ENCODE assay signal across 22 cellular contexts in genomic region chr4:32488690-32489089, GRCh38.
DNase-seq lines count a peak whose midpoint lies in the region; ATAC-seq, FAIRE-seq and TF ChIP-seq lines count a peak whose summit lies in the region.
"Had no signal": no experiment of that assay in that cellular context is flagged by ENCODE, and none has a peak within 500 bp of the region (broad histone marks: within the 10 kb centered on the region; RNA-seq: fewer than 3 reads in every experiment).

No MANE protein-coding gene starts in this region.

- H3K9me1 ChIP-seq in endothelial cell of umbilical vein (replicated peaks; ENCODE audit: control insufficient read depth, extremely low read depth, insufficient read depth, low read length) = no peaks in the 10 kb centered on the region

- H3K79me2 ChIP-seq in SU-DHL-6 (ENCODE audit: insufficient read depth, low read length) (no peaks in the 10 kb centered on the region), endothelial cell of umbilical vein (ENCODE audit: control insufficient read depth, insufficient read depth, low read length) (no peaks in the 10 kb centered on the region), MM.1S (ENCODE audit: low read length) (no peaks in the 10 kb centered on the region)

- H4K20me1 ChIP-seq in SU-DHL-6 (ENCODE audit: low read depth, low read length) (no peaks in the 10 kb centered on the region), endothelial cell of umbilical vein (replicated peaks; ENCODE audit: control insufficient read depth, extremely low read depth, insufficient read depth, low read length) (no peaks in the 10 kb centered on the region), MM.1S (ENCODE audit: insufficient read depth, low read length) (no peaks in the 10 kb centered on the region)

- H3K4me2 ChIP-seq in SU-DHL-6 (ENCODE audit: low read depth, low read length, poor library complexity, severe bottlenecking) = no peak overlapping the region
- no peak overlapping the region for H3K4me2 ChIP-seq in endothelial cell of umbilical vein (ENCODE audit: insufficient read depth, low read length)
- no peak overlapping the region for H3K4me2 ChIP-seq in MM.1S (ENCODE audit: low read depth, low read length)
- H3K4me2 ChIP-seq: GM23338 had no signal

- no peaks in the 10 kb centered on the region for H3K36me3 ChIP-seq in SU-DHL-6 (ENCODE audit: low read length)
- no peaks in the 10 kb centered on the region for H3K36me3 ChIP-seq in endothelial cell of umbilical vein (ENCODE audit: control insufficient read depth in 2 of 2, extremely low read depth in 1 of 2, insufficient read depth in 2 of 2, low read length in 2 of 2)
- no peaks in the 10 kb centered on the region for H3K36me3 ChIP-seq in MM.1S (replicated peaks; ENCODE audit: insufficient read depth, low read length)

- H3K27ac ChIP-seq in SU-DHL-6 (ENCODE audit: low read depth, low read length) (no peak overlapping the region), endothelial cell of umbilical vein (ENCODE audit: insufficient read depth, low read depth, low read length) (no peak overlapping the region), MM.1S (ENCODE audit: low read length) (no peak overlapping the region)
- H3K27ac ChIP-seq: C4-2B had no signal

- BruUV-seq in endothelial cell of umbilical vein (replicated peaks; lab: Mats Ljungman, UMichigan) = no TSS peak

- no peaks in the 10 kb centered on the region for H3F3A ChIP-seq in SU-DHL-6 (ENCODE audit: insufficient read depth)
- no peaks in the 10 kb centered on the region for H3F3A ChIP-seq in MM.1S (ENCODE audit: insufficient read depth, low read length)

- dilution Hi-C loops in endothelial cell of umbilical vein (cut with MboI; ENCODE audit: extremely low pct_ligation_motif_present, low sequenced_read_pairs) = no loop called here

- H3K27me3 ChIP-seq in SU-DHL-6 (ENCODE audit: low read length) (no peaks in the 10 kb centered on the region), endothelial cell of umbilical vein (ENCODE audit: control insufficient read depth in 2 of 2, insufficient read depth in 2 of 2, low read length in 2 of 2) (no peaks in the 10 kb centered on the region), MM.1S (replicated peaks; ENCODE audit: insufficient read depth, low read length) (no peaks in the 10 kb centered on the region)

- TF ChIP-seq CTCF in SU-DHL-6 (IDR thresholded peaks at IDR 0.05; ENCODE audit: insufficient read depth, low read length, poor library complexity, severe bottlenecking) = no peak
- TF ChIP-seq CTCF in endothelial cell of umbilical vein (IDR thresholded peaks at IDR 0.05; ENCODE audit: extremely low read depth in 1 of 2, insufficient read depth in 1 of 2, low read depth in 1 of 2, low read length in 2 of 2) = no peak
- TF ChIP-seq CTCF in MM.1S (IDR thresholded peaks at IDR 0.05; ENCODE audit: low read length) = no peak

- ATAC-seq in HG03457 (IDR thresholded peaks at IDR 0.05; ENCODE audit: unreplicated experiment) = no peak
- ATAC-seq: GM23338, HCT116, HepG2 had no signal

- no peaks in the 10 kb centered on the region for H3K4me1 ChIP-seq in endothelial cell of umbilical vein (ENCODE audit: control insufficient read depth, extremely low read depth, insufficient read depth, low read length)
- no peaks in the 10 kb centered on the region for H3K4me1 ChIP-seq in MM.1S (ENCODE audit: low read length)

- POLR2A ChIA-PET in endothelial cell of umbilical vein (lab: Charles Lee) = no interaction called here

- no peak for TF ChIP-seq POLR2A in endothelial cell of umbilical vein (IDR thresholded peaks at IDR 0.05; ENCODE audit: low read depth, low read length)

- H3K4me3 ChIP-seq in SU-DHL-6 (ENCODE audit: insufficient read depth, low read length, poor library complexity, severe bottlenecking) (no peak overlapping the region), endothelial cell of umbilical vein (replicated peaks in 1 of 3; ENCODE audit: insufficient read depth in 1 of 3, low read depth in 1 of 3, low read length in 3 of 3) (no peak overlapping the region), MM.1S (ENCODE audit: low read length) (no peak overlapping the region)
- H3K4me3 ChIP-seq: GM23338 had no signal

- CTCF ChIA-PET in endothelial cell of umbilical vein (lab: Charles Lee) = no interaction called here

- H3K9ac ChIP-seq in SU-DHL-6 (ENCODE audit: low read length) (no peak overlapping the region), endothelial cell of umbilical vein (replicated peaks; ENCODE audit: extremely low read depth, insufficient read depth, low read length) (no peak overlapping the region), MM.1S (ENCODE audit: low read length) (no peak overlapping the region)

- no peaks in the 10 kb centered on the region for H3K9me2 ChIP-seq in SU-DHL-6 (replicated peaks; ENCODE audit: insufficient read depth, low read length)
- no peaks in the 10 kb centered on the region for H3K9me2 ChIP-seq in MM.1S (replicated peaks; ENCODE audit: insufficient read depth, low read length)

- H3K9me3 ChIP-seq in SU-DHL-6 (ENCODE audit: insufficient read depth, low read length) (no peaks in the 10 kb centered on the region), endothelial cell of umbilical vein (replicated peaks; ENCODE audit: control insufficient read depth, insufficient read depth, low read length) (no peaks in the 10 kb centered on the region), MM.1S (replicated peaks; ENCODE audit: insufficient read depth, low read length) (no peaks in the 10 kb centered on the region)

- no peak for FAIRE-seq in endothelial cell of umbilical vein (lab: Jason Lieb, UNC)
- FAIRE-seq: HepG2 had no signal

- DNase-seq in HT1080 (ENCODE audit: low read depth) = peak; percentile 2
- no peak for DNase-seq in endothelial cell of umbilical vein (ENCODE audit: low read depth, low spot score)
- peak; percentile 34 for DNase-seq in iris pigment epithelial cell (ENCODE audit: low read depth)
- no peak for DNase-seq in midbrain (lab: John Stamatoyannopoulos, UW)
- no peak for DNase-seq in hypothalamus (lab: John Stamatoyannopoulos, UW)
- DNase-seq in MM.1S = no peak
- DNase-seq: AML-193, DMS79, KBM-7, MV-4-11, NCI-H187, NCI-H2107, NCI-H510A treated with DMSO at 0.1 percent for 48 hours, NCI-H82, OCI-M1, RPMI8226 had no signal

- H2AFZ ChIP-seq in SU-DHL-6 (ENCODE audit: low read depth, low read length, severe bottlenecking) (peak overlapping the region; percentile 48), endothelial cell of umbilical vein (ENCODE audit: low read depth, low read length) (no peak overlapping the region), MM.1S (ENCODE audit: low read length) (no peak overlapping the region)
- H2AFZ ChIP-seq: GM23338 had no signal

- intact Hi-C loops in endothelial cell of umbilical vein (cut with micrococcal nuclease) = no loop called here

TF ChIP-seq in endothelial cell of umbilical vein, 7 proteins besides CTCF, POLR2A, EP300 and RAD21:
- peak; percentile 30 for TF ChIP-seq FOS (IDR thresholded peaks at IDR 0.05; ENCODE audit: borderline replicate concordance, insufficient read depth, low read length)
- no peak for TF ChIP-seq MAX (IDR thresholded peaks at IDR 0.05; ENCODE audit: insufficient read depth, insufficient read length)

Comparison
In these comparisons a context has a peak if more than half of its experiments do, and no peak if none do; other contexts are left out.
1. DNase-seq: peak in HT1080 (single experiment) and iris pigment epithelial cell (single experiment); none in endothelial cell of umbilical vein (single experiment), midbrain (single experiment), hypothalamus (0 of 51) and MM.1S (single experiment).